In genomic region chr5:102971693-102972293, GRCh38 we compare ENCODE assay signal across 8 cellular contexts.
A peak's percentile ranks its signal among the peaks of the same experiment; 100 is the strongest.
DNase-seq lines count a peak whose midpoint lies in the region; ATAC-seq and TF ChIP-seq lines count a peak whose summit lies in the region.
"Had no signal": no experiment of that assay in that cellular context is flagged by ENCODE, and none has a peak within 500 bp of the region (broad histone marks: within the 10 kb centered on the region; RNA-seq: fewer than 3 reads in every experiment).

No MANE protein-coding gene starts in this region.

- WGBS in upper lobe of left lung, 2 donors, result 82 to 94% methylated on average over 1 of the region's 1 CpG

- H3K27ac ChIP-seq in upper lobe of left lung, result no peak overlapping the region

- peak; percentile 27 for TF ChIP-seq CTCF in GM10266 (IDR thresholded peaks at IDR 0.05; ENCODE audit: control insufficient read depth, insufficient read depth, low read depth, missing control alignments)
- TF ChIP-seq CTCF in upper lobe of left lung (IDR thresholded peaks at IDR 0.05), result peak in 4 of 6 experiments; percentile 15 to 22 (median 18)

- H3K9me3 ChIP-seq in upper lobe of left lung, result no peaks in the 10 kb centered on the region

- H3K9me3 Mint-ChIP-seq in activated naive CD8-positive, alpha-beta T cell treated with anti-CD3 and anti-CD28 coated beads for 36 hours, result no peaks in the 10 kb centered on the region
- H3K9me3 Mint-ChIP-seq: naive thymus-derived CD8-positive, alpha-beta T cell had no signal

- H3K4me1 Mint-ChIP-seq in activated naive CD8-positive, alpha-beta T cell treated with anti-CD3 and anti-CD28 coated beads for 36 hours, result no peaks in the 10 kb centered on the region
- H3K4me1 Mint-ChIP-seq: naive thymus-derived CD8-positive, alpha-beta T cell had no signal

- TF ChIP-seq EP300 in upper lobe of left lung (IDR thresholded peaks at IDR 0.05), result no peak

- H3K4me1 ChIP-seq in upper lobe of left lung, result peaks cover 0 to 4% (median 0%) of the 10 kb centered on the region in 4 donors

- H3K27ac Mint-ChIP-seq in activated naive CD8-positive, alpha-beta T cell treated with anti-CD3 and anti-CD28 coated beads for 36 hours, result no peak overlapping the region

- ATAC-seq in HG02623 (IDR thresholded peaks at IDR 0.05; ENCODE audit: unreplicated experiment) (peak; percentile 60), left cardiac atrium (peak; percentile 18 to 51), upper lobe of left lung (ENCODE audit: low FRiP score in 2 of 2) (peak in 1 of 2 donors; percentile 71), GM21526 (IDR thresholded peaks at IDR 0.05; ENCODE audit: low FRiP score, unreplicated experiment) (no peak)
- ATAC-seq: naive thymus-derived CD8-positive, alpha-beta T cell had no signal

- H3K36me3 ChIP-seq in upper lobe of left lung, result no peaks in the 10 kb centered on the region

- DNase-seq in GM10266 (ENCODE audit: extremely low spot score), result peak; percentile 17
- peak; percentile 9 to 65 for DNase-seq in SW 1271 (lab: John Stamatoyannopoulos, UW)
- no peak for DNase-seq in left cardiac atrium
- DNase-seq in upper lobe of left lung, result no peak
- no peak for DNase-seq in activated naive CD8-positive, alpha-beta T cell treated with anti-CD3 and anti-CD28 coated beads for 36 hours

- no peak overlapping the region for H3K4me3 Mint-ChIP-seq in activated naive CD8-positive, alpha-beta T cell treated with anti-CD3 and anti-CD28 coated beads for 36 hours
- H3K4me3 Mint-ChIP-seq: naive thymus-derived CD8-positive, alpha-beta T cell had no signal

- no peaks in the 10 kb centered on the region for H3K27me3 Mint-ChIP-seq in activated naive CD8-positive, alpha-beta T cell treated with anti-CD3 and anti-CD28 coated beads for 36 hours
- H3K27me3 Mint-ChIP-seq: naive thymus-derived CD8-positive, alpha-beta T cell had no signal

- H3K4me3 ChIP-seq in upper lobe of left lung, result no peak overlapping the region

- no peak for TF ChIP-seq POLR2A in upper lobe of left lung (IDR thresholded peaks at IDR 0.05)

- peaks cover 9% of the 10 kb centered on the region for H3K36me3 Mint-ChIP-seq in activated naive CD8-positive, alpha-beta T cell treated with anti-CD3 and anti-CD28 coated beads for 36 hours

- no peaks in the 10 kb centered on the region for H3K27me3 ChIP-seq in upper lobe of left lung

- intact Hi-C loops in left cardiac atrium (cut with DNase I), result loop anchor here in 1 of 2 donors (10.0 kb wide), 1 partner anchor 187 kb away; no protein-coding TSS in a partner anchor

Comparison
In these comparisons a context has a peak if more than half of its experiments do, and no peak if none do; other contexts are left out.
1. DNase-seq: peak in GM10266 (single experiment) and SW 1271 (2 of 2); none in left cardiac atrium (single experiment), upper lobe of left lung (0 of 2) and activated naive CD8-positive, alpha-beta T cell treated with anti-CD3 and anti-CD28 coated beads for 36 hours (single experiment).